ENCODE assay signal across 11 cellular contexts in genomic region chrX:154430916-154431315, GRCh38. TPM values are rescaled to one million over a fixed set of nuclear protein-coding genes. Genes with fewer than 3 reads are reported as not detected.
A peak's percentile ranks its signal among the peaks of the same experiment; 100 is the strongest.
DNase-seq lines count a peak whose midpoint lies in the region; ATAC-seq, FAIRE-seq and TF ChIP-seq lines count a peak whose summit lies in the region.
"Had no signal": no experiment of that assay in that cellular context is flagged by ENCODE, and none has a peak within 500 bp of the region (broad histone marks: within the 10 kb centered on the region; RNA-seq: fewer than 3 reads in every experiment).

No MANE protein-coding gene starts in this region.

- no peaks in the 10 kb centered on the region for H3K36me3 Mint-ChIP-seq in HFFc6 (ENCODE audit: low read depth)

- no peaks in the 10 kb centered on the region for H4K20me1 ChIP-seq in neural cell (ENCODE audit: insufficient read depth)

- H3K27me3 Mint-ChIP-seq in HFFc6 (ENCODE audit: insufficient read depth) = peaks cover 3% of the 10 kb centered on the region

- H3K9me3 ChIP-seq in neural cell (ENCODE audit: low read length) = no peaks in the 10 kb centered on the region

- no peaks in the 10 kb centered on the region for H3K9me3 Mint-ChIP-seq in HFFc6

- no peak overlapping the region for H3K4me2 ChIP-seq in neural cell (ENCODE audit: low read length)

- DNase-seq in NOMO-1 treated with DMSO at 0.1 percent for 48 hours (lab: John Stamatoyannopoulos, UW; ENCODE audit: unreplicated experiment) (peak; percentile 25), NOMO-1 treated with dmso at 0.1 percent for 144 hours (lab: John Stamatoyannopoulos, UW; ENCODE audit: unreplicated experiment) (no peak), HFFc6 (no peak), T47D (ENCODE audit: low read depth in 1 of 2, low spot score in 1 of 2) (peak; percentile 51 to 73), putamen (ENCODE audit: low spot score) (no peak), GM12892 (ENCODE audit: insufficient read length) (no peak)
- DNase-seq: activated gamma-delta T cell treated with Interleukin-2 at 50 U/mL for 16 hours, RPMI8226 had no signal

- H3K9ac ChIP-seq in neural cell (ENCODE audit: low read length) = no peak overlapping the region

- TF ChIP-seq CTCF in HFFc6 (IDR thresholded peaks at IDR 0.05) (no peak), neural cell (IDR thresholded peaks at IDR 0.05; ENCODE audit: poor library complexity, severe bottlenecking) (no peak)

- in situ Hi-C loops in T47D (cut with HindIII; ENCODE audit: low pct_unique_long_range_greater_than_20kb, low sequenced_read_pairs) = no loop called here

- H3K36me3 ChIP-seq in neural cell (ENCODE audit: insufficient read depth, low read length) = no peaks in the 10 kb centered on the region

- no peak for TF ChIP-seq POLR2A in GM12892 (IDR thresholded peaks at IDR 0.05; ENCODE audit: low read depth, low read length)

- no peak for ATAC-seq in GM18517 (IDR thresholded peaks at IDR 0.05; ENCODE audit: unreplicated experiment)

- H3K4me3 ChIP-seq in neural cell (ENCODE audit: low read length) = peak overlapping the region; percentile 30

- peak overlapping the region; percentile 4; the same call in 1 of the 2 replicates for H3K4me3 Mint-ChIP-seq in HFFc6

- no peak overlapping the region for H3K27ac Mint-ChIP-seq in HFFc6

- no peak for TF ChIP-seq RAD21 in neural cell (conservative IDR thresholded peaks at IDR 0.05)

- H3K27ac ChIP-seq in neural cell (ENCODE audit: low read length) = no peak overlapping the region

- TF ChIP-seq EP300 in neural cell (conservative IDR thresholded peaks at IDR 0.05; ENCODE audit: poor library complexity, severe bottlenecking) = no peak

- H3K4me1 Mint-ChIP-seq in HFFc6 (ENCODE audit: low read depth) = peaks cover 18% of the 10 kb centered on the region

- no peak overlapping the region for H2AFZ ChIP-seq in neural cell (ENCODE audit: low read depth, low read length)

- no peaks in the 10 kb centered on the region for H3F3A ChIP-seq in neural cell (ENCODE audit: insufficient read depth, low read length, poor library complexity, severe bottlenecking)

- no peaks in the 10 kb centered on the region for H3K27me3 ChIP-seq in neural cell (ENCODE audit: insufficient read depth, low read depth, low read length)

- FAIRE-seq in GM12892 (lab: Jason Lieb, UNC) = no peak
- FAIRE-seq: keratinocyte had no signal

- H3K9me2 ChIP-seq in neural cell (ENCODE audit: insufficient read depth, low read length) = no peaks in the 10 kb centered on the region

- peaks cover 12% of the 10 kb centered on the region for H3K79me2 ChIP-seq in neural cell (replicated peaks; ENCODE audit: insufficient read depth, low read length)

TF ChIP-seq in neural cell, 6 proteins besides CTCF, POLR2A, EP300 and RAD21:
- TF ChIP-seq POLR2AphosphoS5 (IDR thresholded peaks at IDR 0.05) = no peak

RNA-seq across cellular contexts. Expression of gene ATP6AP1, which starts 2.4 kb away (rescaled TPM):
- total RNA-seq in HFFc6 (2021; fragmentation: NEBNext Ultra II Directional; extraction: Animal tissue kit (Norgen Biotek cat#: 25700)) = 100 to 1,000 TPM; 107 to 154 (median 123) TPM
- 126 and 159 TPM in 2 replicates for polyA plus RNA-seq in neural cell
- 90.3 and 105 TPM in 2 replicates for polyA minus RNA-seq in neural cell
- 23.5 TPM for polyA plus RNA-seq in GM12892 (2012; ENCODE audit: missing spikeins)

RNA-seq across cellular contexts. Expression of gene GDI1, which starts 6.0 kb away (rescaled TPM):
- 100 to 1,000 TPM; 144 to 154 (median 147) TPM for total RNA-seq in HFFc6 (2021; fragmentation: NEBNext Ultra II Directional; extraction: Animal tissue kit (Norgen Biotek cat#: 25700))
- 370 and 415 TPM in 2 replicates for polyA plus RNA-seq in neural cell
- polyA minus RNA-seq in neural cell = 393 and 427 TPM in 2 replicates
- 68.5 TPM for polyA plus RNA-seq in GM12892 (2012; ENCODE audit: missing spikeins)

RNA-seq across cellular contexts. Expression of gene FAM50A, which starts 13.0 kb away (rescaled TPM):
- 100 to 1,000 TPM in 1 of 6 experiments, 10 to 100 TPM in 5; 77.3 to 103 (median 86.9) TPM for total RNA-seq in HFFc6 (2021; fragmentation: NEBNext Ultra II Directional; extraction: Animal tissue kit (Norgen Biotek cat#: 25700))
- polyA plus RNA-seq in neural cell = 68.3 and 90.4 TPM in 2 replicates
- polyA minus RNA-seq in neural cell = 23.6 and 28.1 TPM in 2 replicates
- 64.6 TPM for polyA plus RNA-seq in GM12892 (2012; ENCODE audit: missing spikeins)

RNA-seq across cellular contexts. Expression of gene TAFAZZIN, which starts 19.6 kb away (rescaled TPM):
- total RNA-seq in HFFc6 (2021; fragmentation: NEBNext Ultra II Directional; extraction: Animal tissue kit (Norgen Biotek cat#: 25700)) = 10 to 100 TPM; 13.0 to 17.3 (median 15.1) TPM
- polyA plus RNA-seq in neural cell = 51.2 and 60.5 TPM in 2 replicates
- polyA minus RNA-seq in neural cell = 17.5 and 18.6 TPM in 2 replicates
- 26.3 TPM for polyA plus RNA-seq in GM12892 (2012; ENCODE audit: missing spikeins)

RNA-seq across cellular contexts. Expression of gene DNASE1L1, which starts 21.9 kb away (rescaled TPM):
- 10 to 100 TPM; 74.8 to 96.3 (median 87.4) TPM for total RNA-seq in HFFc6 (2021; fragmentation: NEBNext Ultra II Directional; extraction: Animal tissue kit (Norgen Biotek cat#: 25700))
- 8.3 and 9.2 TPM in 2 replicates for polyA plus RNA-seq in neural cell
- polyA minus RNA-seq in neural cell = 6.8 and 7.5 TPM in 2 replicates
- 12.3 TPM for polyA plus RNA-seq in GM12892 (2012; ENCODE audit: missing spikeins)

Comparison
In these comparisons a context has a peak if more than half of its experiments do, and no peak if none do; other contexts are left out.
1. DNase-seq: peak in NOMO-1 treated with DMSO at 0.1 percent for 48 hours (single experiment) and T47D (2 of 2); none in NOMO-1 treated with dmso at 0.1 percent for 144 hours (single experiment), HFFc6 (single experiment), putamen (single experiment) and GM12892 (single experiment).